ENCODE assay signal across 38 cellular contexts in the genomic region with DNA sequence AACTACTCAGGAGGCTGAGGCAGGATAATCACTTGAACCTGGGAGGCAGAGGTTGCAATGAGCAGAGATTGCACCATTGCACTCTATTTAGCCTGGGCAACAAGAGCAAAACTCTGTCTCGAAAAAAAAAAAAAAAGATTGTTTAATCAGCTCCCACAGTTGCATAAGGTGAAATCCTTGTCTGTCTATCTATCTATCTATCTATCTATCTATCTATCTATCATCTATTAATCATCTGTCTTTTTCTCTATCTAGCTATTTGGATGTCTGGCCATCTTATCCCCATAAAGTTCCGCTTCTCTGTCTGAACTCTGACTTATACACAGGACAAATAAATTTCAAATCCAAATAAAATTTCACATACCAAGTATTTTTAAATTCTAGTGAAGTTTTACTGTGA.
"Had no signal": no experiment of that assay in that cellular context is flagged by ENCODE, and none has a peak within 500 bp of the region (broad histone marks: within the 10 kb centered on the region; RNA-seq: fewer than 3 reads in every experiment).

No MANE protein-coding gene starts in this region.

- H3K27me3 Mint-ChIP-seq: activated naive CD4-positive, alpha-beta T cell treated with anti-CD3 and anti-CD28 coated beads, Interleukin-2, amount 10 ng/mL, durations not matched to agents 7 days and 5 days; activated naive CD4-positive, alpha-beta T cell treated with anti-CD3 and anti-CD28 coated beads, Interleukin-2, amount 50 U/mL, for 24 hours; activated naive CD8-positive, alpha-beta T cell; activated naive CD8-positive, alpha-beta T cell treated with anti-CD3 and anti-CD28 coated beads for 36 hours; activated naive CD8-positive, alpha-beta T cell treated with anti-CD3 and anti-CD28 coated beads, Interleukin-2, amount 10 ng/mL, durations not matched to agents 7 days and 5 days; activated naive CD8-positive, alpha-beta T cell treated with anti-CD3 and anti-CD28 coated beads, Interleukin-2, amount 50 U/mL, for 24 hours; activated T-cell treated with anti-CD3 and anti-CD28 coated beads, Interleukin-2, amount 50 U/mL, for 24 hours; activated T-helper 17 cell treated with anti-CD3 and anti-CD28 coated beads, Interleukin-2, amount 50 U/mL, for 72 hours; brain; central memory CD8-positive, alpha-beta T cell had no signal

- ATAC-seq: activated naive CD4-positive, alpha-beta T cell treated with anti-CD3 and anti-CD28 coated beads, Interleukin-2, amount 50 U/mL, for 72 hours; activated naive CD8-positive, alpha-beta T cell treated with anti-CD3 and anti-CD28 coated beads, Interleukin-2, amount 50 U/mL, for 24 hours; activated T-cell treated with anti-CD3 and anti-CD28 coated beads, Interleukin-2, amount 50 U/mL, for 4 hours; activated T-helper 17 cell treated with anti-CD3 and anti-CD28 coated beads, Interleukin-2, amount 50 U/mL, for 72 hours; body of pancreas had no signal

- H3K9me3 Mint-ChIP-seq: activated naive CD4-positive, alpha-beta T cell treated with anti-CD3 and anti-CD28 coated beads, Interleukin-2, amount 50 U/mL, for 24 hours; activated T-cell treated with anti-CD3 and anti-CD28 coated beads, Interleukin-2, amount 50 U/mL, for 24 hours; activated T-helper 17 cell treated with anti-CD3 and anti-CD28 coated beads, Interleukin-2, amount 50 U/mL, for 72 hours; central memory CD8-positive, alpha-beta T cell had no signal

- DNase-seq: activated effector memory CD4-positive, alpha-beta T cell treated with anti-CD3 and anti-CD28 coated beads, Interleukin-2, amount 50 U/mL, for 16 hours; activated effector memory CD4-positive, alpha-beta T cell treated with Interleukin-2 at 50 U/mL for 16 hours; activated gamma-delta T cell; activated gamma-delta T cell treated with Interleukin-2 at 50 U/mL for 16 hours; activated naive CD4-positive, alpha-beta T cell; activated naive CD4-positive, alpha-beta T cell treated with anti-CD3 and anti-CD28 coated beads for 36 hours; activated naive CD4-positive, alpha-beta T cell treated with anti-CD3 and anti-CD28 coated beads, Interleukin-2, amount 10 ng/mL, durations not matched to agents 7 days and 5 days; activated naive CD4-positive, alpha-beta T cell treated with anti-CD3 and anti-CD28 coated beads, Interleukin-2, amount 50 U/mL, for 16 hours; activated naive CD4-positive, alpha-beta T cell treated with Interleukin-2 at 50 U/mL for 16 hours; activated naive CD8-positive, alpha-beta T cell treated with anti-CD3 and anti-CD28 coated beads for 36 hours; activated naive CD8-positive, alpha-beta T cell treated with anti-CD3 and anti-CD28 coated beads, Interleukin-2, amount 10 ng/mL, durations not matched to agents 7 days and 5 days; activated naive CD8-positive, alpha-beta T cell treated with anti-CD3 and anti-CD28 coated beads, Interleukin-2, amount 50 U/mL, for 24 hours; activated T-cell treated with anti-CD3 and anti-CD28 coated beads, Interleukin-2, amount 50 U/mL, for 24 hours; activated T-cell treated with anti-CD3 and anti-CD28 coated beads, Interleukin-2, amount 50 U/mL, for 4 hours; activated T-cell treated with anti-CD3 and anti-CD28 coated beads, Interleukin-2, amount 50 U/mL, for 48 hours; amniotic stem cell; amygdala; anterior cingulate cortex; aorta; body of pancreas; brain microvascular endothelial cell; caudate nucleus; central memory CD4-positive, alpha-beta T cell; cerebellar nuclear complex; colonic mucosa had no signal

- H3K27me3 ChIP-seq: ascending aorta, body of pancreas, brain microvascular endothelial cell, breast epithelium, cardiac muscle cell, colonic mucosa had no signal

- H3K9me3 ChIP-seq: ascending aorta, body of pancreas, breast epithelium, colonic mucosa had no signal

- H3K27ac Mint-ChIP-seq: activated naive CD4-positive, alpha-beta T cell treated with anti-CD3 and anti-CD28 coated beads for 36 hours; activated naive CD4-positive, alpha-beta T cell treated with anti-CD3 and anti-CD28 coated beads, Interleukin-2, amount 10 ng/mL, durations not matched to agents 7 days and 5 days; activated naive CD4-positive, alpha-beta T cell treated with anti-CD3 and anti-CD28 coated beads, Interleukin-2, amount 50 U/mL, for 24 hours; activated naive CD4-positive, alpha-beta T cell treated with anti-CD3 and anti-CD28 coated beads, Interleukin-2, amount 50 U/mL, for 72 hours; activated naive CD8-positive, alpha-beta T cell; activated naive CD8-positive, alpha-beta T cell treated with anti-CD3 and anti-CD28 coated beads for 36 hours; activated naive CD8-positive, alpha-beta T cell treated with anti-CD3 and anti-CD28 coated beads, Interleukin-2, amount 10 ng/mL, durations not matched to agents 7 days and 5 days; activated naive CD8-positive, alpha-beta T cell treated with anti-CD3 and anti-CD28 coated beads, Interleukin-2, amount 50 U/mL, for 24 hours; activated T-cell treated with anti-CD3 and anti-CD28 coated beads, Interleukin-2, amount 50 U/mL, for 24 hours; activated T-helper 1 cell treated with anti-CD3 and anti-CD28 coated beads, Interleukin-12 subunit alpha, Interleukin-12 subunit beta, Interleukin-2, Interleukin-4 antibody, amounts not matched to agents 30 ng/mL and 10 ng/mL and 1 ng/mL, durations not matched to agents 14 hours and 24 hours and 36 hours; activated T-helper 17 cell treated with anti-CD3 and anti-CD28 coated beads, Interleukin-2, amount 50 U/mL, for 72 hours; activated T-helper 2 cell treated with anti-CD3 and anti-CD28 coated beads, Interferon-gamma antibody, Interleukin-2, Interleukin-4, amounts not matched to agents 10 μg/mL and 5 μg/mL and 100 μg/mL, durations not matched to agents 14 hours and 24 hours and 36 hours; brain had no signal

- H3K27ac ChIP-seq: ascending aorta, body of pancreas, brain microvascular endothelial cell, breast epithelium, cardiac muscle cell, colonic mucosa had no signal

- H3K36me3 Mint-ChIP-seq: activated naive CD4-positive, alpha-beta T cell treated with anti-CD3 and anti-CD28 coated beads, Interleukin-2, amount 50 U/mL, for 24 hours; brain had no signal

- H3K4me3 ChIP-seq: ascending aorta, body of pancreas, breast epithelium, cardiac muscle cell, colonic mucosa had no signal

- FAIRE-seq: bronchial epithelial cell, colon had no signal

- H3K4me3 Mint-ChIP-seq: activated naive CD4-positive, alpha-beta T cell treated with anti-CD3 and anti-CD28 coated beads for 36 hours; activated naive CD4-positive, alpha-beta T cell treated with anti-CD3 and anti-CD28 coated beads, Interleukin-2, amount 10 ng/mL, durations not matched to agents 7 days and 5 days; activated naive CD4-positive, alpha-beta T cell treated with anti-CD3 and anti-CD28 coated beads, Interleukin-2, amount 50 U/mL, for 24 hours; activated naive CD8-positive, alpha-beta T cell; activated naive CD8-positive, alpha-beta T cell treated with anti-CD3 and anti-CD28 coated beads for 36 hours; activated naive CD8-positive, alpha-beta T cell treated with anti-CD3 and anti-CD28 coated beads, Interleukin-2, amount 10 ng/mL, durations not matched to agents 7 days and 5 days; activated naive CD8-positive, alpha-beta T cell treated with anti-CD3 and anti-CD28 coated beads, Interleukin-2, amount 50 U/mL, for 24 hours; activated T-cell treated with anti-CD3 and anti-CD28 coated beads, Interleukin-2, amount 50 U/mL, for 24 hours; activated T-cell treated with anti-CD3 and anti-CD28 coated beads, Interleukin-2, amount 50 U/mL, for 4 hours; activated T-helper 1 cell treated with anti-CD3 and anti-CD28 coated beads, Interleukin-12 subunit alpha, Interleukin-12 subunit beta, Interleukin-2, Interleukin-4 antibody, amounts not matched to agents 30 ng/mL and 10 ng/mL and 1 ng/mL, durations not matched to agents 14 hours and 24 hours and 36 hours; activated T-helper 17 cell treated with anti-CD3 and anti-CD28 coated beads, Interleukin-2, amount 50 U/mL, for 72 hours; brain; central memory CD8-positive, alpha-beta T cell had no signal

- H3K36me3 ChIP-seq: ascending aorta, brain microvascular endothelial cell, breast epithelium, cardiac muscle cell, colonic mucosa had no signal

- H3K4me1 ChIP-seq: ascending aorta, body of pancreas, breast epithelium, colonic mucosa had no signal
